In the genomic region with DNA sequence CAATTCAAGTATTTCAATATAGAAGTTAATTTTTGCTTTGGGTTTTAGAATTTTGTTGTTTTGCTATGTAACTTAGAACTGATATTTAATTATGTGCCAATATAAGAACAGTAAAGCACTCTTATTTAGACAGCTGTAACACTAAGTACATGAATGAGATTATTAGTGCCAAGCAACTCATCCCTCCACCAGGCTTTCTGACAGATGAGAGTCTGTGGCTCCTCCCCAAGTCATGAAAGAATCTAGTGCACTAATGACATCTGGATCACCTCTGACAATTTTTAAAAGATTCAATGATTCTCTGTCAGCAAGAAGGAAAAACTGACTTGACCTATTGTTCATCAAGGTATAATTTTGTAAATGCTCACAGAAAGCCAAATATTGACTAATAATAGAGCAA, we compare ENCODE assay signal across 31 cellular contexts.
A peak's percentile ranks its signal among the peaks of the same experiment; 100 is the strongest.
DNase-seq lines count a peak whose midpoint lies in the region; ATAC-seq, FAIRE-seq and TF ChIP-seq lines count a peak whose summit lies in the region.
"Had no signal": no experiment of that assay in that cellular context is flagged by ENCODE, and none has a peak within 500 bp of the region (broad histone marks: within the 10 kb centered on the region; RNA-seq: fewer than 3 reads in every experiment).

No MANE protein-coding gene starts in this region.

- H3K79me2 ChIP-seq in HepG2 (ENCODE audit: insufficient read depth, low read length) (no peaks in the 10 kb centered on the region), PC-3 (ENCODE audit: low read length) (no peaks in the 10 kb centered on the region)

- H2AFZ ChIP-seq in HepG2 (ENCODE audit: low read length) (no peak overlapping the region), PC-3 (ENCODE audit: low read length) (no peak overlapping the region)

- H3K4me1 ChIP-seq in liver (ENCODE audit: control insufficient read depth in 4 of 4, insufficient read depth in 4 of 4, low read length in 3 of 4) (peaks cover 4 to 38% (median 26%) of the 10 kb centered on the region in 4 donors), HepG2 (ENCODE audit: insufficient read depth, low read length) (no peaks in the 10 kb centered on the region), PC-3 (ENCODE audit: insufficient read depth, low read length) (no peaks in the 10 kb centered on the region), right lobe of liver (peaks cover 0 to 38% (median 10%) of the 10 kb centered on the region in 4 donors), pancreas (no peaks in the 10 kb centered on the region)
- H3K4me1 ChIP-seq: colonic mucosa, right atrium auricular region had no signal

- H3K4me2 ChIP-seq in HepG2 (ENCODE audit: low read depth, low read length) = no peak overlapping the region
- no peak overlapping the region for H3K4me2 ChIP-seq in PC-3 (ENCODE audit: low read length)
- H3K4me2 ChIP-seq: KMS-11 had no signal

- no peaks in the 10 kb centered on the region for H4K20me1 ChIP-seq in HepG2 (ENCODE audit: insufficient read depth, low read length)
- H4K20me1 ChIP-seq in PC-3 (ENCODE audit: low read length) = no peaks in the 10 kb centered on the region

- no peak for DNase-seq in HepG2 (ENCODE audit: low spot score)
- DNase-seq in PC-3 = peak; percentile 7
- no peak for DNase-seq in right lobe of liver
- DNase-seq in stimulated activated CD4-positive, alpha-beta T cell treated with anti-CD3 and anti-CD28 coated beads, Interleukin-4, amount 100 ng/mL, for 1 hour = no peak
- DNase-seq in activated CD4-positive, alpha-beta T cell treated with anti-CD3 and anti-CD28 coated beads, Interleukin-2, amount 50 U/mL, for 1 hour = no peak
- DNase-seq in pancreas = no peak
- DNase-seq: activated CD4-positive, alpha-beta T cell treated with anti-CD3 and anti-CD28 coated beads for 36 hours; activated CD8-positive, alpha-beta memory T cell treated with anti-CD3 and anti-CD28 coated beads for 24 hours; activated naive CD4-positive, alpha-beta T cell; activated T-cell treated with anti-CD3 and anti-CD28 coated beads, Interleukin-2, amount 50 U/mL, for 48 hours; BE2C; colonic mucosa; DMS79 treated with DMSO at 0.1 percent for 48 hours; endodermal cell; esophagus squamous epithelium; hippocampal formation; immature natural killer cell; left ventricle myocardium inferior; midbrain; naive thymus-derived CD8-positive, alpha-beta T cell; NCI-H2029; NCI-H510A; stomach; T-helper 2 cell had no signal

- no peak for TF ChIP-seq POLR2A in HepG2 (IDR thresholded peaks at IDR 0.05; ENCODE audit: insufficient read depth in 1 of 2, low read depth in 2 of 2, low read length in 2 of 2)
- TF ChIP-seq POLR2A in right lobe of liver (IDR thresholded peaks at IDR 0.05) = no peak

- H3K9ac ChIP-seq in liver (ENCODE audit: low read depth in 1 of 2, low read length in 2 of 2) = no peak overlapping the region
- no peak overlapping the region for H3K9ac ChIP-seq in HepG2 (ENCODE audit: insufficient read depth, low read depth, low read length)
- H3K9ac ChIP-seq in PC-3 (ENCODE audit: low read length) = no peak overlapping the region
- H3K9ac ChIP-seq: KMS-11 had no signal

- peak overlapping the region; percentile 71 to 80 for H3K27ac ChIP-seq in liver (ENCODE audit: low read depth in 1 of 2, low read length in 2 of 2)
- H3K27ac ChIP-seq in HepG2 (ENCODE audit: extremely low read length, insufficient read depth, low read length) = no peak overlapping the region
- no peak overlapping the region for H3K27ac ChIP-seq in PC-3 (ENCODE audit: low read length)
- H3K27ac ChIP-seq in right lobe of liver = peak overlapping the region in 2 of 3 donors; percentile 49 to 77
- H3K27ac ChIP-seq in pancreas = no peak overlapping the region
- H3K27ac ChIP-seq: colonic mucosa, esophagus squamous epithelium, KMS-11, left ventricle myocardium inferior, right atrium auricular region, stomach had no signal

- FAIRE-seq in HepG2 (lab: Jason Lieb, UNC) (no peak), pancreas (lab: Jason Lieb, UNC) (no peak)
- FAIRE-seq: A204.1 had no signal

- CTCF ChIA-PET in HepG2 (lab: Yijun Ruan, JAX; ENCODE audit: low intra/inter-chr PET ratio, low total read pairs) = no interaction called here
- CTCF ChIA-PET in PC-3 (lab: Charles Lee) = no interaction called here

- POLR2A ChIA-PET in HepG2 (lab: Yijun Ruan, JAX) = no interaction called here
- POLR2A ChIA-PET in PC-3 (lab: Charles Lee; ENCODE audit: unreplicated experiment) = no interaction called here

- H3K9me2 ChIP-seq in PC-3 (replicated peaks; ENCODE audit: low read length) = no peaks in the 10 kb centered on the region

- H3K36me3 ChIP-seq in liver (ENCODE audit: control insufficient read depth in 4 of 4, insufficient read depth in 3 of 4, low read depth in 1 of 4, low read length in 3 of 4) = no peaks in the 10 kb centered on the region
- H3K36me3 ChIP-seq in HepG2 (replicated peaks in 1 of 2; ENCODE audit: control insufficient read depth in 1 of 2, insufficient read depth in 2 of 2, low read length in 2 of 2) = no peaks in the 10 kb centered on the region
- H3K36me3 ChIP-seq in PC-3 (ENCODE audit: low read depth, low read length) = no peaks in the 10 kb centered on the region
- H3K36me3 ChIP-seq in right lobe of liver = no peaks in the 10 kb centered on the region
- H3K36me3 ChIP-seq in pancreas = no peaks in the 10 kb centered on the region
- H3K36me3 ChIP-seq: BE2C, colonic mucosa, esophagus squamous epithelium, gastroesophageal sphincter, left ventricle myocardium inferior, right atrium auricular region, stomach had no signal

- H3K27me3 ChIP-seq in liver (ENCODE audit: control insufficient read depth in 4 of 4, insufficient read depth in 4 of 4, low read length in 3 of 4) = no peaks in the 10 kb centered on the region
- no peaks in the 10 kb centered on the region for H3K27me3 ChIP-seq in HepG2 (ENCODE audit: control insufficient read depth in 1 of 2, insufficient read depth in 2 of 2, low read length in 2 of 2)
- H3K27me3 ChIP-seq in PC-3 (ENCODE audit: low read length) = no peaks in the 10 kb centered on the region
- no peaks in the 10 kb centered on the region for H3K27me3 ChIP-seq in right lobe of liver
- no peaks in the 10 kb centered on the region for H3K27me3 ChIP-seq in pancreas
- H3K27me3 ChIP-seq: BE2C, colonic mucosa, esophagus squamous epithelium, gastroesophageal sphincter, right atrium auricular region, stomach had no signal

- in situ Hi-C loops in HepG2 (cut with HindIII; ENCODE audit: extremely low pct_ligation_motif_present, low pct_unique_long_range_greater_than_20kb) = no loop called here

- intact Hi-C loops in HepG2 (cut with micrococcal nuclease; ENCODE audit: unreplicated experiment) = no loop called here
- intact Hi-C loops in PC-3 (cut with micrococcal nuclease) = no loop called here
- intact Hi-C loops in right lobe of liver (cut with DNase I) = no loop called here
- intact Hi-C loops in pancreas (cut with DNase I) = no loop called here

- no peaks in the 10 kb centered on the region for H3F3A ChIP-seq in PC-3 (ENCODE audit: low read length, unreplicated experiment)

- peak; percentile 5 for TF ChIP-seq CTCF in liver (IDR thresholded peaks at IDR 0.05; ENCODE audit: low read depth, low read length, missing input control)
- TF ChIP-seq CTCF in HepG2 (CRISPR knock-in tag; IDR thresholded peaks at IDR 0.05) = no peak
- no peak for TF ChIP-seq CTCF in PC-3 (conservative IDR thresholded peaks at IDR 0.05; ENCODE audit: low read depth, low read length)
- no peak for TF ChIP-seq CTCF in right lobe of liver (IDR thresholded peaks at IDR 0.05)
- TF ChIP-seq CTCF in pancreas (IDR thresholded peaks at IDR 0.05) = no peak

- TF ChIP-seq RAD21 in liver (IDR thresholded peaks at IDR 0.05) = no peak
- no peak for TF ChIP-seq RAD21 in HepG2 (CRISPR knock-in tag; IDR thresholded peaks at IDR 0.05)

- H3K4me3 ChIP-seq in liver (ENCODE audit: low read depth in 1 of 3, low read length in 3 of 3) (no peak overlapping the region), HepG2 (replicated peaks in 1 of 3; ENCODE audit: insufficient read depth in 1 of 3, low read depth in 2 of 3, low read length in 3 of 3) (no peak overlapping the region), PC-3 (ENCODE audit: low read length) (no peak overlapping the region), right lobe of liver (no peak overlapping the region), pancreas (no peak overlapping the region)
- H3K4me3 ChIP-seq: colonic mucosa, esophagus squamous epithelium, gastroesophageal sphincter, left ventricle myocardium inferior, right atrium auricular region, stomach had no signal

- no TSS peak for BruUV-seq in HepG2 (replicated peaks; lab: Mats Ljungman, UMichigan)
- no TSS peak for BruUV-seq in PC-3 (replicated peaks; lab: Mats Ljungman, UMichigan)

- H3K9me3 ChIP-seq in liver (ENCODE audit: control insufficient read depth in 4 of 4, low read length in 3 of 4) = no peaks in the 10 kb centered on the region
- H3K9me3 ChIP-seq in HepG2 (ENCODE audit: low read length) = no peaks in the 10 kb centered on the region
- H3K9me3 ChIP-seq in PC-3 (ENCODE audit: low read length) = no peaks in the 10 kb centered on the region
- H3K9me3 ChIP-seq in right lobe of liver = no peaks in the 10 kb centered on the region
- no peaks in the 10 kb centered on the region for H3K9me3 ChIP-seq in pancreas
- H3K9me3 ChIP-seq: BE2C, colonic mucosa, esophagus squamous epithelium, gastroesophageal sphincter, left ventricle myocardium inferior, right atrium auricular region, stomach had no signal

- TF ChIP-seq EP300 in HepG2 (IDR thresholded peaks at IDR 0.05; ENCODE audit: low read depth in 2 of 2, low read length in 2 of 2) = no peak
- no peak for TF ChIP-seq EP300 in HepG2 (CRISPR knock-in tag; IDR thresholded peaks at IDR 0.05; ENCODE audit: borderline replicate concordance)

- ATAC-seq in HepG2 (no peak), PC-3 (peak; percentile 69), right lobe of liver (peak; percentile 12 to 36 (median 25)), GM21737 (IDR thresholded peaks at IDR 0.05; ENCODE audit: unreplicated experiment) (no peak), pancreas (no peak)
- ATAC-seq: activated CD4-positive, alpha-beta T cell treated with anti-CD3 and anti-CD28 coated beads for 36 hours; gastroesophageal sphincter; naive thymus-derived CD8-positive, alpha-beta T cell; SK-N-SH treated with all-trans-retinoic acid at 6 μM for 48 hours had no signal

TF ChIP-seq in liver, 16 proteins besides CTCF, POLR2A, EP300 and RAD21:
- TF ChIP-seq GABPA (IDR thresholded peaks at IDR 0.05 in 1 of 2, conservative IDR thresholded peaks at IDR 0.05 in 1 of 2) (no peak), FOXA1 (IDR thresholded peaks at IDR 0.05) (no peak), HNF4G (IDR thresholded peaks at IDR 0.05) (no peak), NR2F2 (IDR thresholded peaks at IDR 0.05) (no peak)

TF ChIP-seq in HepG2, 621 proteins besides CTCF, POLR2A, EP300 and RAD21 (continues in another document):
- TF ChIP-seq EED (CRISPR knock-in tag; IDR thresholded peaks at IDR 0.05) (no peak), HDAC1 (CRISPR knock-in tag; IDR thresholded peaks at IDR 0.05) (no peak), MYNN (CRISPR knock-in tag; IDR thresholded peaks at IDR 0.05; ENCODE audit: low read depth) (no peak), HDAC6 (IDR thresholded peaks at IDR 0.05; ENCODE audit: low read depth, low read length) (no peak)

Comparison
In these comparisons a context has a peak if more than half of its experiments do, and no peak if none do; other contexts are left out.
1. H3K27ac ChIP-seq: peak in liver (2 of 2) and right lobe of liver (2 of 3); none in HepG2 (single experiment), PC-3 (single experiment) and pancreas (0 of 4).
2. ATAC-seq: peak in PC-3 (single experiment) and right lobe of liver (4 of 4); none in HepG2 (single experiment), GM21737 (single experiment) and pancreas (0 of 4).